In the genomic region with DNA sequence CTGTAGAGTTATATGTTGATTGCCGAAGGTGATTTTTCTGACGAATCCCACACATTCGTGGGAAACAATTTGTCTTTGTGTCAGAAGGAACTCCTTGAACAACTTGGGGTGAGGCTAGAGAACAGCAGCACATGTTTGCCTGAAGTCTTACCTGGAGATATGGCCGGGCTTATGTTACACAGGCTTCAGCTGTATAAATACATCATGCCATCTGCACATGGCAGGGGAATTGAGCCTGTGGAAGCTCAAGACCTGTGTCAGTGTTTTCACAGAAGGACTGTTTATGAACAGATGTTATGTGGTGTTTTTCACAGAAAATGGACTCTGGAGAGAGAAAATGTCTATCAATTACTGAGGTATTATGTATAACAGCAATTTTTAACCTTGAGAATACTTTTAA, we compare ENCODE assay signal across 22 cellular contexts.
DNase-seq lines count a peak whose midpoint lies in the region; ATAC-seq and TF ChIP-seq lines count a peak whose summit lies in the region.
"Had no signal": no experiment of that assay in that cellular context is flagged by ENCODE, and none has a peak within 500 bp of the region (broad histone marks: within the 10 kb centered on the region; RNA-seq: fewer than 3 reads in every experiment).

No MANE protein-coding gene starts in this region.

- peaks cover 5% of the 10 kb centered on the region for H3K9me3 Mint-ChIP-seq in glutamatergic neuron (ENCODE audit: unreplicated experiment)
- H3K9me3 Mint-ChIP-seq: H9, HFFc6, T-cell had no signal

- peak; percentile 5 for DNase-seq in NCI-H82 (lab: John Stamatoyannopoulos, UW)
- no peak for DNase-seq in NCI-H82 treated with DMSO at 0.1 percent for 48 hours (lab: John Stamatoyannopoulos, UW; ENCODE audit: unreplicated experiment)
- DNase-seq in NCI-H2171 treated with DMSO at 0.1 percent for 48 hours (lab: John Stamatoyannopoulos, UW) = peak; percentile 91
- no peak for DNase-seq in glutamatergic neuron
- DNase-seq in lower leg skin (ENCODE audit: low spot score in 2 of 2) = no peak
- DNase-seq in effector CD8-positive, alpha-beta T cell (lab: John Stamatoyannopoulos, UW) = no peak
- DNase-seq: GM23248, H9, HFFc6, MG63, NCI-H1092, NCI-H1436, NCI-H2029 treated with DMSO at 0.1 percent for 48 hours, PC-9, RPMI8226, SJCRH30, T-cell had no signal

- TF ChIP-seq POLR2A in lower leg skin (IDR thresholded peaks at IDR 0.05) = no peak

- H3K36me3 Mint-ChIP-seq in glutamatergic neuron (ENCODE audit: unreplicated experiment) = no peaks in the 10 kb centered on the region
- H3K36me3 Mint-ChIP-seq: T-cell had no signal

- no peak for TF ChIP-seq CTCF in glutamatergic neuron (IDR thresholded peaks at IDR 0.05; ENCODE audit: partially characterized antibody, unreplicated experiment)
- no peak for TF ChIP-seq CTCF in lower leg skin (IDR thresholded peaks at IDR 0.05)

- peaks cover 4% of the 10 kb centered on the region for H3K27me3 Mint-ChIP-seq in glutamatergic neuron (ENCODE audit: unreplicated experiment)

- H3K27ac Mint-ChIP-seq in glutamatergic neuron (ENCODE audit: unreplicated experiment) = peak overlapping the region; percentile 80
- H3K27ac Mint-ChIP-seq: B cell, H9, HFFc6, T-cell had no signal

- WGBS in lower leg skin, 2 donors = 62 to 73% methylated on average over 4 of the region's 4 CpGs

- H3K4me3 Mint-ChIP-seq in glutamatergic neuron (ENCODE audit: unreplicated experiment) = peak overlapping the region; percentile 38
- H3K4me3 Mint-ChIP-seq: B cell, H9, HFFc6, T-cell had no signal

- no peak for ATAC-seq in esophagus mucosa
- ATAC-seq: A549, HepG2, K562, T-cell had no signal

- intact Hi-C loops in lower leg skin (cut with DNase I; ENCODE audit: low total_unique reads) = no loop called here

- no peak overlapping the region for H3K4me3 ChIP-seq in lower leg skin (ENCODE audit: low read depth, poor library complexity, severe bottlenecking)
- H3K4me3 ChIP-seq: A549, GM23248, K562, MG63, PC-9, SJCRH30 had no signal

- H3K4me1 Mint-ChIP-seq in glutamatergic neuron (ENCODE audit: low read depth, unreplicated experiment) = peaks cover 39% of the 10 kb centered on the region
- H3K4me1 Mint-ChIP-seq: T-cell had no signal

Comparison
In these comparisons a context has a peak if more than half of its experiments do, and no peak if none do; other contexts are left out.
1. DNase-seq: peak in NCI-H82 (single experiment) and NCI-H2171 treated with DMSO at 0.1 percent for 48 hours (single experiment); none in NCI-H82 treated with DMSO at 0.1 percent for 48 hours (single experiment), glutamatergic neuron (single experiment), lower leg skin (0 of 2) and effector CD8-positive, alpha-beta T cell (single experiment).